9 cellular contexts compared by ENCODE assay signal in genomic region chr1:21638531-21639341, GRCh38. TPM values are rescaled to one million over a fixed set of nuclear protein-coding genes. Genes with fewer than 3 reads are reported as not detected.
DNase-seq lines count a peak whose midpoint lies in the region; ATAC-seq, FAIRE-seq and TF ChIP-seq lines count a peak whose summit lies in the region.
"Had no signal": no experiment of that assay in that cellular context is flagged by ENCODE, and none has a peak within 500 bp of the region (broad histone marks: within the 10 kb centered on the region; RNA-seq: fewer than 3 reads in every experiment).

No MANE protein-coding gene starts in this region.

- H3K9me3 Mint-ChIP-seq in neural progenitor cell = no peaks in the 10 kb centered on the region
- no peaks in the 10 kb centered on the region for H3K9me3 Mint-ChIP-seq in CD8-positive, alpha-beta T cell
- no peaks in the 10 kb centered on the region for H3K9me3 Mint-ChIP-seq in natural killer cell treated with Interleukin-12 subunit alpha and Interleukin-12 subunit beta and Interleukin-15 and Interleukin-18, amount 100 ng/mL, for 72 hours
- H3K9me3 Mint-ChIP-seq: stimulated activated naive CD8-positive, alpha-beta T cell treated with anti-CD3 and anti-CD28 coated beads, Interleukin-15, Interleukin-2, amounts not matched to agents 100 ng/mL and 50 ng/mL, for 24 hours had no signal

- no peak overlapping the region for H3K4me3 Mint-ChIP-seq in neural progenitor cell
- no peak overlapping the region for H3K4me3 Mint-ChIP-seq in CD8-positive, alpha-beta T cell
- no peak overlapping the region for H3K4me3 Mint-ChIP-seq in natural killer cell treated with Interleukin-12 subunit alpha and Interleukin-12 subunit beta and Interleukin-15 and Interleukin-18, amount 100 ng/mL, for 72 hours
- H3K4me3 Mint-ChIP-seq: stimulated activated naive CD8-positive, alpha-beta T cell treated with anti-CD3 and anti-CD28 coated beads, Interleukin-15, Interleukin-2, amounts not matched to agents 100 ng/mL and 50 ng/mL, for 24 hours had no signal

- peaks cover 6% of the 10 kb centered on the region for H3K4me1 ChIP-seq in neural progenitor cell
- no peaks in the 10 kb centered on the region for H3K4me1 ChIP-seq in CD8-positive, alpha-beta T cell (ENCODE audit: insufficient read depth, low read length)

- H3K9ac ChIP-seq in neural progenitor cell = no peak overlapping the region

- no peak overlapping the region for H3K27ac ChIP-seq in neural progenitor cell
- no peak overlapping the region for H3K27ac ChIP-seq in CD8-positive, alpha-beta T cell (ENCODE audit: low read depth, low read length)

- H3K27me3 ChIP-seq in bronchial epithelial cell (ENCODE audit: control insufficient read depth, insufficient read depth, low read length) = no peaks in the 10 kb centered on the region
- H3K27me3 ChIP-seq in neural progenitor cell = no peaks in the 10 kb centered on the region
- H3K27me3 ChIP-seq in CD8-positive, alpha-beta T cell (ENCODE audit: insufficient read depth, low read length) = no peaks in the 10 kb centered on the region

- H4K20me1 ChIP-seq in neural progenitor cell (ENCODE audit: low read depth) = no peaks in the 10 kb centered on the region

- H3K27me3 Mint-ChIP-seq in neural progenitor cell (ENCODE audit: insufficient read depth, low read depth) = peaks cover 10% of the 10 kb centered on the region
- H3K27me3 Mint-ChIP-seq in CD8-positive, alpha-beta T cell (ENCODE audit: low read depth) = peaks cover 23% of the 10 kb centered on the region
- H3K27me3 Mint-ChIP-seq in natural killer cell treated with Interleukin-12 subunit alpha and Interleukin-12 subunit beta and Interleukin-15 and Interleukin-18, amount 100 ng/mL, for 72 hours = peaks cover 9 to 11% of the 10 kb centered on the region in 2 donors

- H3K4me2 ChIP-seq in neural progenitor cell = no peak overlapping the region

- H3K4me1 Mint-ChIP-seq in neural progenitor cell = peaks cover 28% of the 10 kb centered on the region
- H3K4me1 Mint-ChIP-seq in CD8-positive, alpha-beta T cell (ENCODE audit: low read depth) = no peaks in the 10 kb centered on the region
- no peaks in the 10 kb centered on the region for H3K4me1 Mint-ChIP-seq in natural killer cell treated with Interleukin-12 subunit alpha and Interleukin-12 subunit beta and Interleukin-15 and Interleukin-18, amount 100 ng/mL, for 72 hours (ENCODE audit: low read depth in 2 of 2)

- CTCF ChIA-PET in CD8-positive, alpha-beta T cell (lab: Charles Lee) = interaction anchor here (1.1 kb wide), 1 partner anchor 28 kb away, joined by 3 read pairs; no protein-coding TSS in a partner anchor

- H3K36me3 Mint-ChIP-seq in neural progenitor cell = no peaks in the 10 kb centered on the region
- no peaks in the 10 kb centered on the region for H3K36me3 Mint-ChIP-seq in CD8-positive, alpha-beta T cell
- no peaks in the 10 kb centered on the region for H3K36me3 Mint-ChIP-seq in natural killer cell treated with Interleukin-12 subunit alpha and Interleukin-12 subunit beta and Interleukin-15 and Interleukin-18, amount 100 ng/mL, for 72 hours

- H2AFZ ChIP-seq in neural progenitor cell (replicated peaks) = no peak overlapping the region

- H3K4me3 ChIP-seq in bronchial epithelial cell (ENCODE audit: low read depth, low read length) = no peak overlapping the region
- H3K4me3 ChIP-seq in neural progenitor cell = no peak overlapping the region
- H3K4me3 ChIP-seq in CD8-positive, alpha-beta T cell (ENCODE audit: low read depth, low read length) = no peak overlapping the region

- POLR2A ChIA-PET in CD8-positive, alpha-beta T cell (lab: Charles Lee) = no interaction called here

- peaks cover 5% of the 10 kb centered on the region for H3F3A ChIP-seq in neural progenitor cell (ENCODE audit: low read depth)

- H3K36me3 ChIP-seq in bronchial epithelial cell (ENCODE audit: control insufficient read depth, insufficient read depth, low read length) (no peaks in the 10 kb centered on the region), neural progenitor cell (no peaks in the 10 kb centered on the region)
- H3K36me3 ChIP-seq in CD8-positive, alpha-beta T cell (ENCODE audit: insufficient read depth, low read length) = no peaks in the 10 kb centered on the region

- H3K27ac Mint-ChIP-seq in neural progenitor cell = peak overlapping the region; percentile 63
- H3K27ac Mint-ChIP-seq in CD8-positive, alpha-beta T cell = no peak overlapping the region
- H3K27ac Mint-ChIP-seq in natural killer cell treated with Interleukin-12 subunit alpha and Interleukin-12 subunit beta and Interleukin-15 and Interleukin-18, amount 100 ng/mL, for 72 hours = no peak overlapping the region
- H3K27ac Mint-ChIP-seq: stimulated activated naive CD8-positive, alpha-beta T cell treated with anti-CD3 and anti-CD28 coated beads, Interleukin-15, Interleukin-2, amounts not matched to agents 100 ng/mL and 50 ng/mL, for 24 hours had no signal

- no peak for ATAC-seq in CD8-positive, alpha-beta T cell
- no peak for ATAC-seq in natural killer cell treated with Interleukin-12 subunit alpha and Interleukin-12 subunit beta and Interleukin-15 and Interleukin-18, amount 100 ng/mL, for 72 hours

- intact Hi-C loops in CD8-positive, alpha-beta T cell (cut with DNase I, micrococcal nuclease) = no loop called here

- FAIRE-seq in bronchial epithelial cell (lab: Jason Lieb, UNC) = no peak
- no peak for FAIRE-seq in GM19239 (lab: Jason Lieb, UNC)

- peak; percentile 74 for DNase-seq in ELR (ENCODE audit: low read depth)
- DNase-seq in NCI-H2107 treated with DMSO at 0.1 percent for 48 hours (lab: John Stamatoyannopoulos, UW; ENCODE audit: unreplicated experiment) = peak; percentile 47
- peak; percentile 90 for DNase-seq in bronchial epithelial cell (ENCODE audit: low read depth)
- DNase-seq in neural progenitor cell (ENCODE audit: low spot score) = no peak
- DNase-seq in GM19239 (ENCODE audit: insufficient read length, low spot score) = no peak
- DNase-seq in CD8-positive, alpha-beta T cell = no peak
- no peak for DNase-seq in GM10266 (ENCODE audit: extremely low spot score)
- no peak for DNase-seq in natural killer cell treated with Interleukin-12 subunit alpha and Interleukin-12 subunit beta and Interleukin-15 and Interleukin-18, amount 100 ng/mL, for 72 hours (ENCODE audit: low spot score)

- no peaks in the 10 kb centered on the region for H3K9me3 ChIP-seq in neural progenitor cell (ENCODE audit: low read depth)
- no peaks in the 10 kb centered on the region for H3K9me3 ChIP-seq in CD8-positive, alpha-beta T cell (ENCODE audit: low read length)

- no peaks in the 10 kb centered on the region for H3K79me2 ChIP-seq in neural progenitor cell (ENCODE audit: low read depth)

- TF ChIP-seq CTCF in bronchial epithelial cell (IDR thresholded peaks at IDR 0.05; ENCODE audit: insufficient read depth, low read length, severe bottlenecking) (no peak), neural progenitor cell (IDR thresholded peaks at IDR 0.05) (no peak), GM10266 (IDR thresholded peaks at IDR 0.05; ENCODE audit: control insufficient read depth, insufficient read depth, low read depth, missing control alignments) (no peak)
- no peak for TF ChIP-seq CTCF in CD8-positive, alpha-beta T cell (IDR thresholded peaks at IDR 0.05)

RNA-seq across cellular contexts. Expression of gene RAP1GAP, which starts 30.4 kb away (rescaled TPM):
- total RNA-seq in bronchial epithelial cell = 1.1 and 2.6 TPM in 2 replicates
- total RNA-seq in neural progenitor cell (ENCODE audit: low replicate concordance) = 2.6 and 3.9 TPM in 2 replicates
- under 1 TPM; 0.19 to 0.31 TPM for total RNA-seq in CD8-positive, alpha-beta T cell
- under 1 TPM in 1 of 2 donors, not detected in 1; 0.19 TPM for total RNA-seq in natural killer cell treated with Interleukin-12 subunit alpha and Interleukin-12 subunit beta and Interleukin-15 and Interleukin-18, amount 100 ng/mL, for 72 hours

Comparison
In these comparisons a context has a peak if more than half of its experiments do, and no peak if none do; other contexts are left out.
1. DNase-seq: peak in ELR (single experiment), NCI-H2107 treated with DMSO at 0.1 percent for 48 hours (single experiment) and bronchial epithelial cell (single experiment); none in neural progenitor cell (single experiment), GM19239 (single experiment), CD8-positive, alpha-beta T cell (0 of 7), GM10266 (single experiment) and natural killer cell treated with Interleukin-12 subunit alpha and Interleukin-12 subunit beta and Interleukin-15 and Interleukin-18, amount 100 ng/mL, for 72 hours (single experiment).